Comparison of ENCODE assay signal across 15 cellular contexts in the genomic region with DNA sequence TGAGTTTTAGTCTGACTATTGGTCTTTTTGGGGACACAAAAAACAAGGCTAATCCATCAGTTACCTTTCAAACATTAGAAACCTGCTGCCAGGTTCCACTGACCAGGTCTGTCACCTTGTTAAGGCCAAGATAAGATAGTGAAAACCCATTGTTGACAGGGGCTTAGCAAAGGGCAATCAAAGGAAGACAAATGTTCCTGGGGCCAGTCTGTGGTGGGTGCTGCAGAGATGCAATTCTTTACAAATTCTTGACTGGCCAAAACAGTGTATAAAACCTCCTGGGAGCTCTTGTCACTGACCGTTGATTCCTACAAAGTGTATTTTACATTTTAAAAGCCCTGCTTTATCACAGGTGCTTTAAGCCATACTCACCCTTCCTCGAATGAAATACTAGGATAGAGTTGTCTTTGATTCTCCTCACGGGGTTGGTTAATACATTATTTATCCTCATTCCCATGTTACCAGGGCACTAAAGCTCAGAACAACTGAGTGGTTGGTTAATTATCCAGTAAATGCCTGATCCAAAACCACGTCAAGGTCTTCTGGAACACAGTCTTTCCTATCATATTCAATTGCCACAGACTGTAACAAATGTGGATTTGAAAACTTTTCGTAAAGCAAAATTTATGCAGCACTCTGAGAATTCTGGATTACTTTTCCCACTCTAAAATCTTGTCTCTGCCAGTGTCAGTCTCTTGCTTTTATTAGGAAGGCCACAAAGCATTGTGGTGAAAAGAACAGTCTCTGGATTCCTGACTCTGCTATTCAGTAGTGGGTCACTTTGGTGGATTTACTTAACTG.
DNase-seq lines count a peak whose midpoint lies in the region; ATAC-seq, FAIRE-seq and TF ChIP-seq lines count a peak whose summit lies in the region.
"Had no signal": no experiment of that assay in that cellular context is flagged by ENCODE, and none has a peak within 500 bp of the region (broad histone marks: within the 10 kb centered on the region; RNA-seq: fewer than 3 reads in every experiment).

No MANE protein-coding gene starts in this region.

- DNase-seq in endodermal cell (peak; percentile 79), left kidney (ENCODE audit: low read depth, low spot score) (peak; percentile 32), pancreas (no peak), erythroblast (lab: John Stamatoyannopoulos, UW) (no peak), vagina (ENCODE audit: extremely low spot score in 2 of 2) (no peak)
- no peak for DNase-seq in activated effector memory CD4-positive, alpha-beta T cell treated with Interleukin-2 at 50 U/mL for 16 hours
- DNase-seq: H9, NCI-H187 treated with DMSO at 0.1 percent for 48 hours, NCI-H345, NCI-H526, SHP77 treated with DMSO at 0.1 percent for 48 hours had no signal

- peaks cover 48% of the 10 kb centered on the region for H3K36me3 Mint-ChIP-seq in endodermal cell (ENCODE audit: low read depth)

- WGBS in endodermal cell (ENCODE audit: insufficient coverage in 1 of 2, insufficient read length in 1 of 2), 2 experiments = 27 to 58% methylated on average over 3 to 4 of the region's 5 CpGs
- whole genome bisulfite sequencing in pancreas, 2 donors = 52 to 54% methylated on average over 5 of the region's 5 CpGs

- no peak overlapping the region for H3K9ac ChIP-seq in HUES6 (ENCODE audit: low read length)
- H3K9ac ChIP-seq in endodermal cell (ENCODE audit: extremely low read depth, low read length, poor library complexity, severe bottlenecking) = peak overlapping the region; percentile 67

- peak overlapping the region; percentile 86 for H3K27ac Mint-ChIP-seq in endodermal cell
- H3K27ac Mint-ChIP-seq: H9 had no signal

- intact Hi-C loops in pancreas (cut with DNase I) (no loop called here), vagina (cut with DNase I) (loop anchor here (5.0 kb wide), 1 partner anchor 185 kb away; no protein-coding TSS in a partner anchor)

- H3K4me3 ChIP-seq in HUES6 (ENCODE audit: low read depth, low read length) (no peak overlapping the region), endodermal cell (ENCODE audit: low read length) (peak overlapping the region; percentile 58), pancreas (no peak overlapping the region), vagina (no peak overlapping the region)
- H3K4me3 ChIP-seq: A549 had no signal

- H3K27me3 Mint-ChIP-seq in endodermal cell (ENCODE audit: insufficient read depth) = no peaks in the 10 kb centered on the region

- 0 out of 2 replicates have a peak, but pooled peaks cover 3% of the 10 kb centered on the region for H3K9me3 ChIP-seq in HUES6 (ENCODE audit: control insufficient read depth, insufficient read depth, low read depth, low read length)
- H3K9me3 ChIP-seq in endodermal cell (ENCODE audit: control insufficient read depth, low read length) = peaks cover 25% of the 10 kb centered on the region
- H3K9me3 ChIP-seq in pancreas = no peaks in the 10 kb centered on the region
- no peaks in the 10 kb centered on the region for H3K9me3 ChIP-seq in vagina
- H3K9me3 ChIP-seq: A549 had no signal

- TF ChIP-seq CTCF in endodermal cell (conservative IDR thresholded peaks at IDR 0.05) (no peak), pancreas (IDR thresholded peaks at IDR 0.05) (no peak), vagina (IDR thresholded peaks at IDR 0.05) (no peak)

- no peak overlapping the region for H3K4me3 Mint-ChIP-seq in endodermal cell
- H3K4me3 Mint-ChIP-seq: H9 had no signal

- H3K27me3 ChIP-seq in HUES6 (ENCODE audit: control insufficient read depth, insufficient read depth, low read length) (no peaks in the 10 kb centered on the region), endodermal cell (ENCODE audit: control insufficient read depth, insufficient read depth, low read length, poor library complexity, severe bottlenecking) (no peaks in the 10 kb centered on the region), pancreas (no peaks in the 10 kb centered on the region), vagina (no peaks in the 10 kb centered on the region)

- peaks cover 7% of the 10 kb centered on the region; the same call in 1 of the 2 replicates for H3K36me3 ChIP-seq in HUES6 (ENCODE audit: control insufficient read depth, insufficient read depth, low read length)
- peaks cover 47% of the 10 kb centered on the region for H3K36me3 ChIP-seq in endodermal cell (ENCODE audit: control insufficient read depth, insufficient read depth, low read length)
- no peaks in the 10 kb centered on the region for H3K36me3 ChIP-seq in pancreas
- no peaks in the 10 kb centered on the region for H3K36me3 ChIP-seq in vagina

- H3K27ac ChIP-seq in HUES6 (ENCODE audit: low read depth, low read length) (peak overlapping the region; percentile 23; the same call in 1 of the 2 replicates), endodermal cell (ENCODE audit: low read depth, low read length) (peak overlapping the region; percentile 72), pancreas (no peak overlapping the region), vagina (no peak overlapping the region)
- H3K27ac ChIP-seq: A549, C4-2B had no signal

- peaks cover 26% of the 10 kb centered on the region for H3K4me1 ChIP-seq in HUES6 (ENCODE audit: control insufficient read depth, insufficient read depth, low read length)
- peaks cover 16% of the 10 kb centered on the region for H3K4me1 ChIP-seq in endodermal cell (ENCODE audit: control insufficient read depth, insufficient read depth, low read length)
- peaks cover 0 to 6% (median 0%) of the 10 kb centered on the region in 3 donors for H3K4me1 ChIP-seq in pancreas
- peaks cover 30% of the 10 kb centered on the region for H3K4me1 ChIP-seq in vagina

- no peak for FAIRE-seq in pancreas (lab: Jason Lieb, UNC)
- FAIRE-seq: A549 had no signal

- peaks cover 58% of the 10 kb centered on the region for H3K4me1 Mint-ChIP-seq in endodermal cell

- peak; percentile 14 to 62 (median 39) for ATAC-seq in pancreas
- ATAC-seq in HG02588 (IDR thresholded peaks at IDR 0.05; ENCODE audit: unreplicated experiment) = no peak
- ATAC-seq: A549 had no signal

- no peak for TF ChIP-seq POLR2A in erythroblast (IDR thresholded peaks at IDR 0.05; ENCODE audit: low read length)
- no peak for TF ChIP-seq POLR2A in vagina (IDR thresholded peaks at IDR 0.05)

- peaks cover 13% of the 10 kb centered on the region for H3K9me3 Mint-ChIP-seq in endodermal cell

Comparison
In these comparisons a context has a peak if more than half of its experiments do, and no peak if none do; other contexts are left out.
1. H3K27ac ChIP-seq: peak in HUES6 (single experiment) and endodermal cell (single experiment); none in pancreas (0 of 4) and vagina (single experiment).
2. DNase-seq: peak in endodermal cell (single experiment) and left kidney (single experiment); none in pancreas (0 of 6), erythroblast (0 of 2), activated effector memory CD4-positive, alpha-beta T cell treated with Interleukin-2 at 50 U/mL for 16 hours (single experiment) and vagina (0 of 2).